In the genomic region with DNA sequence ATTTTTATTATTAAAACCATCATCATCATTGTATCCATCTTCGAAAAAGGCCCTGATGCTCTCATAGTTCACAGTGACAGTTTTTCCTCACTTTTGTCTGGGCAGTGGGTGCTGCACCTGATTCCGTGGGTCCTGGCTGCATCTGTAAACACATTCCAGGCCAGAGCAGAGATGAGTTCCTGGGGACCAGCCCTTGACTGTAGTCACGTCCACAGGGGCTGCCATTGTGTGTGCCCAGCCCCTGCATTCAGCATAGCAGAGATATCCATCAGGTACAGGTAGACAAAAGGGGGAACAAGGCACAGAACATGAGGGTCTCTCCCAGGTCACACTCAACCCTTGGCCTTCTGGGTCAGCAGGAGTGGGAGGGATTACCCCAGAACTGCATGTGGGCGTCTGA, we compare ENCODE assay signal across 1 cellular context.
TF ChIP-seq lines count a peak whose summit lies in the region.

No MANE protein-coding gene starts in this region.

TF ChIP-seq in H1, 55 proteins besides CTCF, POLR2A, EP300 and RAD21:
- TF ChIP-seq, protein P1, sequence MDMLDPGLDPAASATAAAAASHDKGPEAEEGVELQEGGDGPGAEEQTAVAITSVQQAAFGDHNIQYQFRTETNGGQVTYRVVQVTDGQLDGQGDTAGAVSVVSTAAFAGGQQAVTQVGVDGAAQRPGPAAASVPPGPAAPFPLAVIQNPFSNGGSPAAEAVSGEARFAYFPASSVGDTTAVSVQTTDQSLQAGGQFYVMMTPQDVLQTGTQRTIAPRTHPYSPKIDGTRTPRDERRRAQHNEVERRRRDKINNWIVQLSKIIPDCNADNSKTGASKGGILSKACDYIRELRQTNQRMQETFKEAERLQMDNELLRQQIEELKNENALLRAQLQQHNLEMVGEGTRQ (IDR thresholded peaks at IDR 0.05; ENCODE audit: low read length), result no peak
- TF ChIP-seq KDM4A (IDR thresholded peaks at IDR 0.05; ENCODE audit: low read depth, low read length, severe bottlenecking) (no peak), EGR1 (IDR thresholded peaks at IDR 0.05; ENCODE audit: borderline replicate concordance, low read depth, low read length) (no peak), NRF1 (IDR thresholded peaks at IDR 0.05; ENCODE audit: low read depth, low read length) (no peak), SP1 (IDR thresholded peaks at IDR 0.05; ENCODE audit: low read depth, low read length) (no peak), SRF (IDR thresholded peaks at IDR 0.05; ENCODE audit: low read depth, low read length) (no peak), SIX5 (IDR thresholded peaks at IDR 0.05; ENCODE audit: low read depth, low read length) (no peak), SP4 (IDR thresholded peaks at IDR 0.05; ENCODE audit: low read length) (no peak), TBP (IDR thresholded peaks at IDR 0.05; ENCODE audit: low read depth, low read length) (no peak), MAFK (IDR thresholded peaks at IDR 0.05; ENCODE audit: low read depth, low read length) (no peak), JUND (IDR thresholded peaks at IDR 0.05; ENCODE audit: low read length) (no peak), CHD7 (IDR thresholded peaks at IDR 0.05; ENCODE audit: insufficient replicate concordance, low read length) (no peak), RFX5 (IDR thresholded peaks at IDR 0.05; ENCODE audit: borderline replicate concordance, low read depth, low read length) (no peak), POU5F1 (IDR thresholded peaks at IDR 0.05; ENCODE audit: low read depth, low read length) (no peak), RNF2 (IDR thresholded peaks at IDR 0.05; ENCODE audit: borderline replicate concordance, low read depth, low read length, missing control alignments, poor library complexity, severe bottlenecking) (no peak), GABPA (IDR thresholded peaks at IDR 0.05; ENCODE audit: borderline replicate concordance, insufficient read depth, low read length) (no peak), CREB1 (IDR thresholded peaks at IDR 0.05) (no peak), ATF2 (IDR thresholded peaks at IDR 0.05; ENCODE audit: low read length) (no peak), TEAD4 (IDR thresholded peaks at IDR 0.05; ENCODE audit: low read depth, low read length) (no peak)
